In genomic region chr3:13504161-13504831, GRCh38 we compare ENCODE assay signal across 16 cellular contexts. TPM values are rescaled to one million over a fixed set of nuclear protein-coding genes. Genes with fewer than 3 reads are reported as not detected.
DNase-seq lines count a peak whose midpoint lies in the region; TF ChIP-seq lines count a peak whose summit lies in the region.
"Had no signal": no experiment of that assay in that cellular context is flagged by ENCODE, and none has a peak within 500 bp of the region (broad histone marks: within the 10 kb centered on the region; RNA-seq: fewer than 3 reads in every experiment).

No MANE protein-coding gene starts in this region.

- no peak overlapping the region for H3K4me3 Mint-ChIP-seq in neural progenitor cell
- H3K4me3 Mint-ChIP-seq: activated naive CD4-positive, alpha-beta T cell treated with anti-CD3 and anti-CD28 coated beads, Interleukin-2, amount 10 ng/mL, durations not matched to agents 7 days and 5 days; mesothelial cell of epicardium; stimulated activated naive CD8-positive, alpha-beta T cell treated with anti-CD3 and anti-CD28 coated beads, Interleukin-15, amount 100 ng/mL, for 72 hours had no signal

- H3K4me1 ChIP-seq in neural progenitor cell: peaks cover 14% of the 10 kb centered on the region
- no peaks in the 10 kb centered on the region; the same call in 1 of the 2 replicates for H3K4me1 ChIP-seq in BE2C

- TF ChIP-seq CTCF in brain microvascular endothelial cell (IDR thresholded peaks at IDR 0.05; ENCODE audit: low read depth, low read length, missing control alignments) (no peak), neural progenitor cell (IDR thresholded peaks at IDR 0.05) (no peak), BE2C (IDR thresholded peaks at IDR 0.05; ENCODE audit: low read depth, low read length) (no peak)

- H3K4me3 ChIP-seq in MG63: no peak overlapping the region
- no peak overlapping the region for H3K4me3 ChIP-seq in brain microvascular endothelial cell (ENCODE audit: low read depth, low read length)
- no peak overlapping the region for H3K4me3 ChIP-seq in neural progenitor cell
- H3K4me3 ChIP-seq in BE2C (ENCODE audit: low read depth, low read length): no peak overlapping the region

- H3K79me2 ChIP-seq in neural progenitor cell (ENCODE audit: low read depth): no peaks in the 10 kb centered on the region

- no peak overlapping the region for H2AFZ ChIP-seq in neural progenitor cell (replicated peaks)

- no peaks in the 10 kb centered on the region for H3K9me3 ChIP-seq in MG63
- H3K9me3 ChIP-seq in neural progenitor cell (ENCODE audit: low read depth): no peaks in the 10 kb centered on the region
- H3K9me3 ChIP-seq in BE2C: no peaks in the 10 kb centered on the region

- no peak overlapping the region for H3K4me2 ChIP-seq in neural progenitor cell

- peaks cover 53% of the 10 kb centered on the region for H3K4me1 Mint-ChIP-seq in neural progenitor cell
- H3K4me1 Mint-ChIP-seq: activated naive CD4-positive, alpha-beta T cell treated with anti-CD3 and anti-CD28 coated beads, Interleukin-2, amount 10 ng/mL, durations not matched to agents 7 days and 5 days; stimulated activated naive CD8-positive, alpha-beta T cell treated with anti-CD3 and anti-CD28 coated beads, Interleukin-15, amount 100 ng/mL, for 72 hours had no signal

- H3K9me3 Mint-ChIP-seq in neural progenitor cell: no peaks in the 10 kb centered on the region
- H3K9me3 Mint-ChIP-seq: activated naive CD4-positive, alpha-beta T cell treated with anti-CD3 and anti-CD28 coated beads, Interleukin-2, amount 10 ng/mL, durations not matched to agents 7 days and 5 days; mesothelial cell of epicardium; stimulated activated naive CD8-positive, alpha-beta T cell treated with anti-CD3 and anti-CD28 coated beads, Interleukin-15, amount 100 ng/mL, for 72 hours had no signal

- no peaks in the 10 kb centered on the region for H4K20me1 ChIP-seq in neural progenitor cell (ENCODE audit: low read depth)

- in situ Hi-C loops in brain microvascular endothelial cell (cut with HindIII; ENCODE audit: low pct_ligation_motif_present, low sequenced_read_pairs): loop anchor here (25.0 kb wide), 1 partner anchor 133 kb away; no protein-coding TSS in a partner anchor

- H3K27ac ChIP-seq in brain microvascular endothelial cell (peak overlapping the region; percentile 17), neural progenitor cell (no peak overlapping the region)

- peak overlapping the region; percentile 85 for H3K27ac Mint-ChIP-seq in neural progenitor cell
- H3K27ac Mint-ChIP-seq: activated naive CD4-positive, alpha-beta T cell treated with anti-CD3 and anti-CD28 coated beads, Interleukin-2, amount 10 ng/mL, durations not matched to agents 7 days and 5 days; mesothelial cell of epicardium had no signal

- H3K27me3 ChIP-seq in MG63 (no peaks in the 10 kb centered on the region), brain microvascular endothelial cell (replicated peaks) (no peaks in the 10 kb centered on the region), neural progenitor cell (no peaks in the 10 kb centered on the region), BE2C (no peaks in the 10 kb centered on the region)

- H3F3A ChIP-seq in neural progenitor cell (ENCODE audit: low read depth): peaks cover 6% of the 10 kb centered on the region

- H3K36me3 ChIP-seq in MG63 (no peaks in the 10 kb centered on the region), brain microvascular endothelial cell (replicated peaks) (no peaks in the 10 kb centered on the region), neural progenitor cell (no peaks in the 10 kb centered on the region), BE2C (no peaks in the 10 kb centered on the region)

- H3K36me3 Mint-ChIP-seq in neural progenitor cell: peaks cover 2% of the 10 kb centered on the region
- H3K36me3 Mint-ChIP-seq: activated naive CD4-positive, alpha-beta T cell treated with anti-CD3 and anti-CD28 coated beads, Interleukin-2, amount 10 ng/mL, durations not matched to agents 7 days and 5 days had no signal

- peaks cover 3% of the 10 kb centered on the region for H3K27me3 Mint-ChIP-seq in neural progenitor cell (ENCODE audit: insufficient read depth, low read depth)
- H3K27me3 Mint-ChIP-seq: stimulated activated naive CD8-positive, alpha-beta T cell treated with anti-CD3 and anti-CD28 coated beads, Interleukin-15, amount 100 ng/mL, for 72 hours had no signal

- DNase-seq in EL (peak; percentile 97), MG63 (peak; percentile 83), brain microvascular endothelial cell (peak; percentile 68), neural progenitor cell (ENCODE audit: low spot score) (no peak), Ammon's horn (ENCODE audit: low spot score) (no peak), BE2C (no peak), NCI-H510A treated with DMSO at 0.1 percent for 48 hours (lab: John Stamatoyannopoulos, UW) (no peak), T-helper 9 cell (no peak)
- DNase-seq: activated naive CD4-positive, alpha-beta T cell treated with anti-CD3 and anti-CD28 coated beads, Interleukin-2, amount 10 ng/mL, durations not matched to agents 7 days and 5 days; activated T-cell treated with anti-CD3 and anti-CD28 coated beads for 4 hours; NCI-H1092; NCI-H2081 treated with DMSO at 0.1 percent for 48 hours; NCI-H526 treated with DMSO at 0.1 percent for 48 hours; retina; stimulated activated naive CD8-positive, alpha-beta T cell treated with anti-CD3 and anti-CD28 coated beads, Interleukin-15, amount 100 ng/mL, for 72 hours had no signal

- H3K9ac ChIP-seq in neural progenitor cell: no peak overlapping the region

RNA-seq across cellular contexts. Expression of gene HDAC11, which starts 24.2 kb away (rescaled TPM):
- 13.4 and 40.4 TPM in 2 replicates for total RNA-seq in MG63 (2014; rRNA removed; shearing (Covaris generic); ENCODE audit: low replicate concordance)
- total RNA-seq in neural progenitor cell (ENCODE audit: low replicate concordance): 4.8 and 12.6 TPM in 2 replicates
- 2.4 TPM for polyA plus RNA-seq in BE2C (2012; ENCODE audit: insufficient read depth, insufficient read length, low read depth)

RNA-seq across cellular contexts. Expression of gene FBLN2, which starts 44.6 kb away (rescaled TPM):
- total RNA-seq in MG63 (2014; rRNA removed; shearing (Covaris generic); ENCODE audit: low replicate concordance): 33.6 and 59.9 TPM in 2 replicates
- 15.0 and 15.9 TPM in 2 replicates for total RNA-seq in neural progenitor cell (ENCODE audit: low replicate concordance)
- not detected for polyA plus RNA-seq in BE2C (2012; ENCODE audit: insufficient read depth, insufficient read length, low read depth)

Comparison
In these comparisons a context has a peak if more than half of its experiments do, and no peak if none do; other contexts are left out.
1. DNase-seq: peak in EL (single experiment), MG63 (single experiment) and brain microvascular endothelial cell (single experiment); none in neural progenitor cell (single experiment), Ammon's horn (single experiment), BE2C (single experiment), NCI-H510A treated with DMSO at 0.1 percent for 48 hours (single experiment) and T-helper 9 cell (single experiment).